9 cellular contexts compared by ENCODE assay signal in genomic region chr1:87044840-87045239, GRCh38.
DNase-seq lines count a peak whose midpoint lies in the region; ATAC-seq and TF ChIP-seq lines count a peak whose summit lies in the region.
"Had no signal": no experiment of that assay in that cellular context is flagged by ENCODE, and none has a peak within 500 bp of the region (broad histone marks: within the 10 kb centered on the region; RNA-seq: fewer than 3 reads in every experiment).

No MANE protein-coding gene starts in this region.

- in situ Hi-C loops in G401 (cut with HindIII; ENCODE audit: low sequenced_read_pairs), result no loop called here

- H3K4me3 ChIP-seq in choroid plexus epithelial cell (ENCODE audit: low read depth, low read length), result no peak overlapping the region

- no peak for TF ChIP-seq CTCF in choroid plexus epithelial cell (conservative IDR thresholded peaks at IDR 0.05; ENCODE audit: low read depth, low read length)

- DNase-seq in choroid plexus epithelial cell (ENCODE audit: low read depth) (peak; percentile 3), NCI-H748 (lab: John Stamatoyannopoulos, UW; ENCODE audit: unreplicated experiment) (no peak), G401 (ENCODE audit: low spot score) (no peak), UCSD-AML1 (lab: John Stamatoyannopoulos, UW; ENCODE audit: unreplicated experiment) (no peak)
- DNase-seq: activated CD4-positive, CD25-positive, alpha-beta regulatory T cell; NCI-H345 had no signal

- ATAC-seq in GM18858 (IDR thresholded peaks at IDR 0.05; ENCODE audit: unreplicated experiment) (peak; percentile 39), GM21529 (IDR thresholded peaks at IDR 0.05; ENCODE audit: unreplicated experiment) (peak; percentile 52), HG03565 (IDR thresholded peaks at IDR 0.05; ENCODE audit: unreplicated experiment) (peak; percentile 49)
